Comparison of ENCODE assay signal across 1 cellular context in genomic region chr18:58991127-58991798, GRCh38.
A peak's percentile ranks its signal among the peaks of the same experiment; 100 is the strongest.
TF ChIP-seq lines count a peak whose summit lies in the region.

No MANE protein-coding gene starts in this region.

TF ChIP-seq in GM12878, 131 proteins besides CTCF, POLR2A, EP300 and RAD21 (continued from another document):
- TF ChIP-seq, protein P1, sequence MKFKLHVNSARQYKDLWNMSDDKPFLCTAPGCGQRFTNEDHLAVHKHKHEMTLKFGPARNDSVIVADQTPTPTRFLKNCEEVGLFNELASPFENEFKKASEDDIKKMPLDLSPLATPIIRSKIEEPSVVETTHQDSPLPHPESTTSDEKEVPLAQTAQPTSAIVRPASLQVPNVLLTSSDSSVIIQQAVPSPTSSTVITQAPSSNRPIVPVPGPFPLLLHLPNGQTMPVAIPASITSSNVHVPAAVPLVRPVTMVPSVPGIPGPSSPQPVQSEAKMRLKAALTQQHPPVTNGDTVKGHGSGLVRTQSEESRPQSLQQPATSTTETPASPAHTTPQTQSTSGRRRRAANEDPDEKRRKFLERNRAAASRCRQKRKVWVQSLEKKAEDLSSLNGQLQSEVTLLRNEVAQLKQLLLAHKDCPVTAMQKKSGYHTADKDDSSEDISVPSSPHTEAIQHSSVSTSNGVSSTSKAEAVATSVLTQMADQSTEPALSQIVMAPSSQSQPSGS (IDR thresholded peaks at IDR 0.05; ENCODE audit: low read length): peak; percentile 98
- TF ChIP-seq ETV6 (conservative IDR thresholded peaks at IDR 0.05 in 1 of 2, IDR thresholded peaks at IDR 0.05 in 1 of 2; ENCODE audit: borderline replicate concordance in 1 of 2, low read depth in 1 of 2) (peak in 1 of 2 experiments; percentile 90; a peak in 2 of 4 replicates), STAT3 (IDR thresholded peaks at IDR 0.05; ENCODE audit: low read depth, low read length) (no peak), CHD2 (IDR thresholded peaks at IDR 0.05; ENCODE audit: borderline replicate concordance, low read depth, low read length) (no peak), TCF12 (IDR thresholded peaks at IDR 0.05; ENCODE audit: low read depth, low read length) (peak; percentile 75), FOXM1 (IDR thresholded peaks at IDR 0.05; ENCODE audit: low read depth, low read length) (peak; percentile 99), SIX5 (IDR thresholded peaks at IDR 0.05; ENCODE audit: low read depth, low read length, severe bottlenecking) (no peak), EED (IDR thresholded peaks at IDR 0.05; ENCODE audit: low read depth) (peak; percentile 98), RBBP5 (conservative IDR thresholded peaks at IDR 0.05) (no peak), ATF7 (IDR thresholded peaks at IDR 0.05; ENCODE audit: low read depth) (peak; percentile 73), MEF2A (IDR thresholded peaks at IDR 0.05; ENCODE audit: insufficient read depth, low read depth, low read length) (peak; percentile 100), MTA2 (IDR thresholded peaks at IDR 0.05; ENCODE audit: low read depth) (peak; percentile 93), TAF1 (IDR thresholded peaks at IDR 0.05; ENCODE audit: borderline replicate concordance, low read depth, low read length) (0 out of 2 replicates have a peak, but pooled peaks have one; percentile 28), JUND (IDR thresholded peaks at IDR 0.05; ENCODE audit: low read depth, low read length) (0 out of 2 replicates have a peak, but pooled peaks have one; percentile 43), SRF (IDR thresholded peaks at IDR 0.05; ENCODE audit: low read depth in 2 of 2, low read length in 2 of 2) (peak in 1 of 2 experiments; percentile 75; a peak in 1 of 4 replicates), USF1 (IDR thresholded peaks at IDR 0.05; ENCODE audit: borderline replicate concordance, extremely low read length, insufficient read depth, low read depth, low read length) (no peak), ASH2L (IDR thresholded peaks at IDR 0.05; ENCODE audit: borderline replicate concordance, low read depth) (no peak), IKZF1 (conservative IDR thresholded peaks at IDR 0.05) (peak; percentile 83), CEBPB (IDR thresholded peaks at IDR 0.05; ENCODE audit: borderline replicate concordance in 1 of 2, low read depth in 2 of 2, low read length in 2 of 2) (peak in 1 of 2 experiments; percentile 97; a peak in 1 of 4 replicates), NBN (IDR thresholded peaks at IDR 0.05) (no peak), POU2F2 (IDR thresholded peaks at IDR 0.05; ENCODE audit: borderline replicate concordance, low read depth, low read length) (peak; percentile 80; the same call in 1 of the 3 replicates), CREB1 (IDR thresholded peaks at IDR 0.05; ENCODE audit: low read depth) (peak; percentile 69), EGR1 (IDR thresholded peaks at IDR 0.05; ENCODE audit: borderline replicate concordance in 1 of 2, low read depth in 2 of 2, low read length in 2 of 2) (peak in 1 of 2 experiments; percentile 74; a peak in 2 of 3 replicates), NR2F1 (conservative IDR thresholded peaks at IDR 0.05) (peak; percentile 96), PAX5 (IDR thresholded peaks at IDR 0.05; ENCODE audit: borderline replicate concordance, low read depth, low read length) (peak; percentile 96), RFX5 (IDR thresholded peaks at IDR 0.05; ENCODE audit: low read depth, low read length) (no peak), TCF3 (IDR thresholded peaks at IDR 0.05; ENCODE audit: borderline replicate concordance, insufficient read depth, low read depth, low read length) (peak; percentile 69; the same call in 1 of the 2 replicates), BHLHE40 (IDR thresholded peaks at IDR 0.05; ENCODE audit: borderline replicate concordance in 1 of 2, low read depth in 2 of 2, low read length in 1 of 2) (peak; percentile 46 to 52; a peak in 1 of 4 replicates), NFIC (IDR thresholded peaks at IDR 0.05; ENCODE audit: low read depth, low read length) (peak; percentile 99), SKIL (IDR thresholded peaks at IDR 0.05; ENCODE audit: low read depth, poor library complexity, severe bottlenecking) (peak; percentile 56), IRF4 (IDR thresholded peaks at IDR 0.05; ENCODE audit: low read depth, low read length) (peak; percentile 97), MTA3 (IDR thresholded peaks at IDR 0.05; ENCODE audit: borderline replicate concordance, low read length) (peak; percentile 99), GABPA (IDR thresholded peaks at IDR 0.05; ENCODE audit: low read depth) (peak; percentile 68), TCF7 (IDR thresholded peaks at IDR 0.05; ENCODE audit: borderline replicate concordance) (peak; percentile 70; the same call in 1 of the 2 replicates), ZBED1 (IDR thresholded peaks at IDR 0.05; ENCODE audit: borderline replicate concordance) (peak; percentile 98), YY1 (IDR thresholded peaks at IDR 0.05; ENCODE audit: low read depth, low read length) (peak; percentile 28; the same call in 1 of the 2 replicates)
- TF ChIP-seq, protein P2, sequence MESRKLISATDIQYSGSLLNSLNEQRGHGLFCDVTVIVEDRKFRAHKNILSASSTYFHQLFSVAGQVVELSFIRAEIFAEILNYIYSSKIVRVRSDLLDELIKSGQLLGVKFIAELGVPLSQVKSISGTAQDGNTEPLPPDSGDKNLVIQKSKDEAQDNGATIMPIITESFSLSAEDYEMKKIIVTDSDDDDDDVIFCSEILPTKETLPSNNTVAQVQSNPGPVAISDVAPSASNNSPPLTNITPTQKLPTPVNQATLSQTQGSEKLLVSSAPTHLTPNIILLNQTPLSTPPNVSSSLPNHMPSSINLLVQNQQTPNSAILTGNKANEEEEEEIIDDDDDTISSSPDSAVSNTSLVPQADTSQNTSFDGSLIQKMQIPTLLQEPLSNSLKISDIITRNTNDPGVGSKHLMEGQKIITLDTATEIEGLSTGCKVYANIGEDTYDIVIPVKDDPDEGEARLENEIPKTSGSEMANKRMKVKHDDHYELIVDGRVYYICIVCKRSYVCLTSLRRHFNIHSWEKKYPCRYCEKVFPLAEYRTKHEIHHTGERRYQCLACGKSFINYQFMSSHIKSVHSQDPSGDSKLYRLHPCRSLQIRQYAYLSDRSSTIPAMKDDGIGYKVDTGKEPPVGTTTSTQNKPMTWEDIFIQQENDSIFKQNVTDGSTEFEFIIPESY (IDR thresholded peaks at IDR 0.05): no peak
- TF ChIP-seq, protein P3, sequence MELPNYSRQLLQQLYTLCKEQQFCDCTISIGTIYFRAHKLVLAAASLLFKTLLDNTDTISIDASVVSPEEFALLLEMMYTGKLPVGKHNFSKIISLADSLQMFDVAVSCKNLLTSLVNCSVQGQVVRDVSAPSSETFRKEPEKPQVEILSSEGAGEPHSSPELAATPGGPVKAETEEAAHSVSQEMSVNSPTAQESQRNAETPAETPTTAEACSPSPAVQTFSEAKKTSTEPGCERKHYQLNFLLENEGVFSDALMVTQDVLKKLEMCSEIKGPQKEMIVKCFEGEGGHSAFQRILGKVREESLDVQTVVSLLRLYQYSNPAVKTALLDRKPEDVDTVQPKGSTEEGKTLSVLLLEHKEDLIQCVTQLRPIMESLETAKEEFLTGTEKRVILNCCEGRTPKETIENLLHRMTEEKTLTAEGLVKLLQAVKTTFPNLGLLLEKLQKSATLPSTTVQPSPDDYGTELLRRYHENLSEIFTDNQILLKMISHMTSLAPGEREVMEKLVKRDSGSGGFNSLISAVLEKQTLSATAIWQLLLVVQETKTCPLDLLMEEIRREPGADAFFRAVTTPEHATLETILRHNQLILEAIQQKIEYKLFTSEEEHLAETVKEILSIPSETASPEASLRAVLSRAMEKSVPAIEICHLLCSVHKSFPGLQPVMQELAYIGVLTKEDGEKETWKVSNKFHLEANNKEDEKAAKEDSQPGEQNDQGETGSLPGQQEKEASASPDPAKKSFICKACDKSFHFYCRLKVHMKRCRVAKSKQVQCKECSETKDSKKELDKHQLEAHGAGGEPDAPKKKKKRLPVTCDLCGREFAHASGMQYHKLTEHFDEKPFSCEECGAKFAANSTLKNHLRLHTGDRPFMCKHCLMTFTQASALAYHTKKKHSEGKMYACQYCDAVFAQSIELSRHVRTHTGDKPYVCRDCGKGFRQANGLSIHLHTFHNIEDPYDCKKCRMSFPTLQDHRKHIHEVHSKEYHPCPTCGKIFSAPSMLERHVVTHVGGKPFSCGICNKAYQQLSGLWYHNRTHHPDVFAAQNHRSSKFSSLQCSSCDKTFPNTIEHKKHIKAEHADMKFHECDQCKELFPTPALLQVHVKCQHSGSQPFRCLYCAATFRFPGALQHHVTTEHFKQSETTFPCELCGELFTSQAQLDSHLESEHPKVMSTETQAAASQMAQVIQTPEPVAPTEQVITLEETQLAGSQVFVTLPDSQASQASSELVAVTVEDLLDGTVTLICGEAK (IDR thresholded peaks at IDR 0.05; ENCODE audit: borderline replicate concordance): no peak
